ENCODE assay signal across 8 cellular contexts in the genomic region with DNA sequence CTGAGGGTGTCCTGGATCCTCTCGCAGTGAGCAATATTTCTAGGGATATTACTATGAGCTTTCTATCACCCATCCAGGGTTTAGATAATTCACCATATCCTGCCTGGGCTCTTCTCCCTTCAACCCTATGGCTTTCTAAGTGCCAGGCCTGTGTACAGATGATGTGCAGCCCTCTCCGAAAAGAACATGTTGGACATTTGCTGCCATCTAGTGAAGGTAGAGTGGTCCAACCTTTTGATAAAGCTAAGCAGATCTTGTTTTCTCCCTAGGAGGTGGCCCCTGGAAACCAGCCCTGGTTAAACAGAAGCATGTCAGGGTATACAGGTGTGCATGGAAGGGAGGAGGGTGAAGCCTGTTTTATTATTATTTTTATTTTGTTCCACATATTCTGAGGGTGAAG. TPM values are rescaled to one million over a fixed set of nuclear protein-coding genes. Genes with fewer than 3 reads are reported as not detected.
DNase-seq lines count a peak whose midpoint lies in the region; ATAC-seq and TF ChIP-seq lines count a peak whose summit lies in the region.

No MANE protein-coding gene starts in this region.

- H3K27ac Mint-ChIP-seq in activated CD4-positive, alpha-beta T cell treated with anti-CD3 and anti-CD28 coated beads for 36 hours = no peak overlapping the region
- no peak overlapping the region for H3K27ac Mint-ChIP-seq in activated CD4-positive, alpha-beta T cell treated with anti-CD3 and anti-CD28 coated beads, Interleukin-2, amount 10 ng/mL, durations not matched to agents 24 days and 14 days

- 60 to 66% methylated on average over 2 of the region's 2 CpGs for WGBS in testis, 2 donors

- peaks cover 21% of the 10 kb centered on the region for H3K27me3 Mint-ChIP-seq in activated CD4-positive, alpha-beta T cell treated with anti-CD3 and anti-CD28 coated beads for 36 hours
- H3K27me3 Mint-ChIP-seq in activated CD4-positive, alpha-beta T cell treated with anti-CD3 and anti-CD28 coated beads, Interleukin-2, amount 10 ng/mL, durations not matched to agents 24 days and 14 days = peaks cover 27% of the 10 kb centered on the region

- peak; percentile 70 for TF ChIP-seq CTCF in fibroblast of the aortic adventitia (IDR thresholded peaks at IDR 0.05; ENCODE audit: insufficient read depth, low read length)
- peak in 1 of 3 experiments; percentile 26 for TF ChIP-seq CTCF in testis (IDR thresholded peaks at IDR 0.05)

- H3K4me1 Mint-ChIP-seq in activated CD4-positive, alpha-beta T cell treated with anti-CD3 and anti-CD28 coated beads for 36 hours = no peaks in the 10 kb centered on the region
- no peaks in the 10 kb centered on the region for H3K4me1 Mint-ChIP-seq in activated CD4-positive, alpha-beta T cell treated with anti-CD3 and anti-CD28 coated beads, Interleukin-2, amount 10 ng/mL, durations not matched to agents 24 days and 14 days

- no peaks in the 10 kb centered on the region for H3K9me3 ChIP-seq in testis

- POLR2A ChIA-PET in activated CD4-positive, alpha-beta T cell treated with anti-CD3 and anti-CD28 coated beads for 36 hours (lab: Charles Lee) = interaction anchor here (0.6 kb wide), 1 partner anchor 324 kb away, joined by 3 read pairs; no protein-coding TSS in a partner anchor

- ATAC-seq in activated CD4-positive, alpha-beta T cell treated with anti-CD3 and anti-CD28 coated beads for 36 hours = peak; percentile 72

- H3K27ac ChIP-seq in testis = no peak overlapping the region

- H3K36me3 ChIP-seq in testis (ENCODE audit: low read depth, missing control alignments) = no peaks in the 10 kb centered on the region

- TF ChIP-seq POLR2A in testis (IDR thresholded peaks at IDR 0.05) = no peak

- H3K9me3 Mint-ChIP-seq in activated CD4-positive, alpha-beta T cell treated with anti-CD3 and anti-CD28 coated beads for 36 hours (ENCODE audit: low read depth) = no peaks in the 10 kb centered on the region
- no peaks in the 10 kb centered on the region for H3K9me3 Mint-ChIP-seq in activated CD4-positive, alpha-beta T cell treated with anti-CD3 and anti-CD28 coated beads, Interleukin-2, amount 10 ng/mL, durations not matched to agents 24 days and 14 days

- H3K4me3 Mint-ChIP-seq in activated CD4-positive, alpha-beta T cell treated with anti-CD3 and anti-CD28 coated beads for 36 hours = no peak overlapping the region
- no peak overlapping the region for H3K4me3 Mint-ChIP-seq in activated CD4-positive, alpha-beta T cell treated with anti-CD3 and anti-CD28 coated beads, Interleukin-2, amount 10 ng/mL, durations not matched to agents 24 days and 14 days

- no peak overlapping the region for H3K4me3 ChIP-seq in fibroblast of the aortic adventitia (ENCODE audit: low read depth, low read length)
- H3K4me3 ChIP-seq in testis = no peak overlapping the region

- intact Hi-C loops in activated CD4-positive, alpha-beta T cell treated with anti-CD3 and anti-CD28 coated beads for 36 hours (cut with DNase I, micrococcal nuclease) = loop anchor here (1.0 to 10.0 kb wide), 3 partner anchors 105 to 323 kb away; no protein-coding TSS in a partner anchor
- intact Hi-C loops in activated CD4-positive, alpha-beta T cell treated with anti-CD3 and anti-CD28 coated beads, Interleukin-2, amount 10 ng/mL, durations not matched to agents 24 days and 14 days (cut with micrococcal nuclease) = no loop called here
- intact Hi-C loops in testis (cut with DNase I; ENCODE audit: low total_unique reads) = no loop called here

- no peaks in the 10 kb centered on the region for H3K27me3 ChIP-seq in testis

- no peaks in the 10 kb centered on the region for H3K4me1 ChIP-seq in testis

- CTCF ChIA-PET in activated CD4-positive, alpha-beta T cell treated with anti-CD3 and anti-CD28 coated beads for 36 hours (lab: Charles Lee) = interaction anchor here (0.6 to 1.4 kb wide), 4 partner anchors 10 to 323 kb away, joined by 3 to 10 read pairs (median 3); no protein-coding TSS in a partner anchor

- no peak for DNase-seq in activated CD4-positive, alpha-beta T cell treated with anti-CD3 and anti-CD28 coated beads for 36 hours
- no peak for DNase-seq in activated CD4-positive, alpha-beta T cell treated with anti-CD3 and anti-CD28 coated beads, Interleukin-2, amount 10 ng/mL, durations not matched to agents 24 days and 14 days
- peak; percentile 10 for DNase-seq in RKO (ENCODE audit: low spot score)
- peak; percentile 83 for DNase-seq in fibroblast of the aortic adventitia (ENCODE audit: low read depth)
- peak; percentile 19 for DNase-seq in testis
- DNase-seq in middle frontal gyrus (ENCODE audit: extremely low spot score, low spot score) = no peak
- no peak for DNase-seq in central memory CD4-positive, alpha-beta T cell
- no peak for DNase-seq in cortex of kidney (lab: John Stamatoyannopoulos, UW)

- no peaks in the 10 kb centered on the region for H3K36me3 Mint-ChIP-seq in activated CD4-positive, alpha-beta T cell treated with anti-CD3 and anti-CD28 coated beads for 36 hours (ENCODE audit: low read depth)
- H3K36me3 Mint-ChIP-seq in activated CD4-positive, alpha-beta T cell treated with anti-CD3 and anti-CD28 coated beads, Interleukin-2, amount 10 ng/mL, durations not matched to agents 24 days and 14 days (ENCODE audit: low read depth) = no peaks in the 10 kb centered on the region

RNA-seq across cellular contexts. Expression of a gene that starts 27.9 kb away (rescaled TPM):
- not detected for total RNA-seq in activated CD4-positive, alpha-beta T cell treated with anti-CD3 and anti-CD28 coated beads for 36 hours
- total RNA-seq in activated CD4-positive, alpha-beta T cell treated with anti-CD3 and anti-CD28 coated beads, Interleukin-2, amount 10 ng/mL, durations not matched to agents 24 days and 14 days = not detected in 2 replicates
- total RNA-seq in fibroblast of the aortic adventitia (ENCODE audit: low replicate concordance) (not detected in 2 replicates), testis (under 1 TPM; 0.19 to 0.24 TPM)
- polyA plus RNA-seq in testis (ENCODE audit: insufficient read depth, low read depth, low replicate concordance) = 0.53 TPM

Comparison
In these comparisons a context has a peak if more than half of its experiments do, and no peak if none do; other contexts are left out.
1. intact Hi-C loops: an anchor here in activated CD4-positive, alpha-beta T cell treated with anti-CD3 and anti-CD28 coated beads for 36 hours (1.0 to 10.0 kb wide); none called in activated CD4-positive, alpha-beta T cell treated with anti-CD3 and anti-CD28 coated beads, Interleukin-2, amount 10 ng/mL, durations not matched to agents 24 days and 14 days and testis.
2. DNase-seq: peak in RKO (single experiment), fibroblast of the aortic adventitia (single experiment) and testis (single experiment); none in activated CD4-positive, alpha-beta T cell treated with anti-CD3 and anti-CD28 coated beads for 36 hours (single experiment), activated CD4-positive, alpha-beta T cell treated with anti-CD3 and anti-CD28 coated beads, Interleukin-2, amount 10 ng/mL, durations not matched to agents 24 days and 14 days (single experiment), middle frontal gyrus (single experiment), central memory CD4-positive, alpha-beta T cell (single experiment) and cortex of kidney (single experiment).